In the genomic region with DNA sequence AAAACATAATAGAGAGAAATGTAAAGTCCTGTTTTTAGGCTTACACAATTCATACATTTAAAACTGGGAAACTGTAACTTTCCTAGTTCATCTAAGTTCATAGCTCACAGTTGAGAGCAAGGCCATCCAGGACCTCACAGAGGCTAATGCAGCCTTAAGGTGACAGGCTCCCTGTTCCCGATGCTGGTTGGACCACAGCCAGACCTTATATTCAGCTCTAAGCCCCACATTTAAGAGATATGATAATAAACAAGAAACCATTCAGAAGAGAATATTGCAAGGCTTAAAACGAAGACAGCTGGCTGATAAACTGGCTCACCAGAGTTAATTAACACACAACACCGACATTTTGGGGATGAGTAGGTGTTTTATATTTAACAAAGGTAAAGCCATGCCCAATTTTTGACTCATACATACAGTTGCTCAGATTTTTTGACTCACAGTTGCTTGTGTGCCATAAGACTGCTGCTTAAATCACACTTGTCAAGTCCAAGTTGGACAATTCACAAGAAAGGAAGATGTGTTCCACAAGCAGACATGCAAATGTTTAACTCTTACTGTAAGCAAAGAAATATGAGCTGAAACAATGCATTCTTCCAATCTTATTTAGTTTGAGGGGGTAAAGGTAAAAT, we compare ENCODE assay signal across 18 cellular contexts. TPM values are rescaled to one million over a fixed set of nuclear protein-coding genes. Genes with fewer than 3 reads are reported as not detected.
DNase-seq lines count a peak whose midpoint lies in the region; ATAC-seq and TF ChIP-seq lines count a peak whose summit lies in the region.
"Had no signal": no experiment of that assay in that cellular context is flagged by ENCODE, and none has a peak within 500 bp of the region (broad histone marks: within the 10 kb centered on the region; RNA-seq: fewer than 3 reads in every experiment).

No MANE protein-coding gene starts in this region.

- H3K27ac ChIP-seq in PC-9 (peak overlapping the region; percentile 95), epithelial cell of prostate (no peak overlapping the region)
- H3K27ac ChIP-seq: SJSA1 had no signal

- H3F3A ChIP-seq in PC-9 (ENCODE audit: insufficient read depth, low read depth): peaks cover 58% of the 10 kb centered on the region

- no peaks in the 10 kb centered on the region for H3K79me2 ChIP-seq in PC-9 (ENCODE audit: low read depth)

- H3K27me3 Mint-ChIP-seq in activated naive CD4-positive, alpha-beta T cell treated with anti-CD3 and anti-CD28 coated beads, Interleukin-2, amount 50 U/mL, for 24 hours: no peaks in the 10 kb centered on the region

- H3K27me3 ChIP-seq in PC-9 (ENCODE audit: insufficient read depth, low read depth) (no peaks in the 10 kb centered on the region), H7 (ENCODE audit: control insufficient read depth, insufficient read depth, low read length) (no peaks in the 10 kb centered on the region)
- H3K27me3 ChIP-seq: SJSA1 had no signal

- no peaks in the 10 kb centered on the region for H3K36me3 ChIP-seq in PC-9 (ENCODE audit: low read depth)
- no peaks in the 10 kb centered on the region for H3K36me3 ChIP-seq in H7 (replicated peaks; ENCODE audit: control insufficient read depth, insufficient read depth, low read length)
- H3K36me3 ChIP-seq: SJSA1 had no signal

- peak overlapping the region; percentile 26 for H2AFZ ChIP-seq in PC-9

- H3K4me1 ChIP-seq in PC-9 (replicated peaks; ENCODE audit: insufficient read depth): peaks cover 64% of the 10 kb centered on the region
- H3K4me1 ChIP-seq: SJSA1 had no signal

- H3K36me3 Mint-ChIP-seq in activated naive CD4-positive, alpha-beta T cell treated with anti-CD3 and anti-CD28 coated beads, Interleukin-2, amount 50 U/mL, for 24 hours: no peaks in the 10 kb centered on the region

- TF ChIP-seq CTCF in PC-9 (conservative IDR thresholded peaks at IDR 0.05): no peak

- POLR2A ChIA-PET in PC-9 (lab: Charles Lee; ENCODE audit: unreplicated experiment): no interaction called here

- peak overlapping the region; percentile 5 for H3K4me3 Mint-ChIP-seq in activated naive CD4-positive, alpha-beta T cell treated with anti-CD3 and anti-CD28 coated beads, Interleukin-2, amount 50 U/mL, for 24 hours

- H3K4me3 ChIP-seq in PC-9: no peak overlapping the region
- no peak overlapping the region for H3K4me3 ChIP-seq in H7 (ENCODE audit: insufficient read depth, low read depth, low read length)
- H3K4me3 ChIP-seq: SJSA1 had no signal

- H3K9me2 ChIP-seq in PC-9 (ENCODE audit: insufficient read depth): no peaks in the 10 kb centered on the region

- intact Hi-C loops in PC-9 (cut with micrococcal nuclease; ENCODE audit: unreplicated experiment): loop anchor here (10.0 kb wide), 1 partner anchor 278 kb away; a partner anchor contains a TSS

- no peak for DNase-seq in activated naive CD4-positive, alpha-beta T cell treated with anti-CD3 and anti-CD28 coated beads, Interleukin-2, amount 50 U/mL, for 16 hours
- DNase-seq in PC-9: peak in 1 of 2 experiments; percentile 83
- DNase-seq in epithelial cell of prostate (ENCODE audit: low read depth, low spot score): peak; percentile 20
- no peak for DNase-seq in H7
- no peak for DNase-seq in stimulated activated CD4-positive, alpha-beta T cell treated with anti-CD3 and anti-CD28 coated beads, Interleukin-1b, Interleukin-23, amount 100 ng/mL, for 48 hours
- DNase-seq: activated CD4-positive, CD25-positive, alpha-beta regulatory T cell; activated effector memory CD4-positive, alpha-beta T cell treated with Interleukin-2 at 50 U/mL for 16 hours; amygdala; central memory CD4-positive, alpha-beta T cell; left cardiac atrium; NCI-H1105; NCI-H524 treated with DMSO at 0.1 percent for 48 hours; T-helper 9 cell had no signal

- BruUV-seq in PC-9 (replicated peaks; lab: Mats Ljungman, UMichigan): no TSS peak

- ATAC-seq in HG03039 (IDR thresholded peaks at IDR 0.05; ENCODE audit: unreplicated experiment): no peak
- ATAC-seq: left cardiac atrium had no signal

- H3K9me3 ChIP-seq in PC-9 (ENCODE audit: insufficient read depth, low read depth): no peaks in the 10 kb centered on the region
- H3K9me3 ChIP-seq: SJSA1 had no signal

- H3K27ac Mint-ChIP-seq in activated naive CD4-positive, alpha-beta T cell treated with anti-CD3 and anti-CD28 coated beads, Interleukin-2, amount 50 U/mL, for 24 hours: peak overlapping the region; percentile 59

- peaks cover 46% of the 10 kb centered on the region for H3K4me1 Mint-ChIP-seq in activated naive CD4-positive, alpha-beta T cell treated with anti-CD3 and anti-CD28 coated beads, Interleukin-2, amount 50 U/mL, for 24 hours

- H3K4me2 ChIP-seq in PC-9: peak overlapping the region; percentile 66

- H4K20me1 ChIP-seq in PC-9 (ENCODE audit: insufficient read depth): no peaks in the 10 kb centered on the region

- H3K9me3 Mint-ChIP-seq in activated naive CD4-positive, alpha-beta T cell treated with anti-CD3 and anti-CD28 coated beads, Interleukin-2, amount 50 U/mL, for 24 hours: no peaks in the 10 kb centered on the region

- CTCF ChIA-PET in PC-9 (lab: Charles Lee): no interaction called here

RNA-seq across cellular contexts. Expression of a gene that starts 41.1 kb away (rescaled TPM):
- not detected in 2 replicates for total RNA-seq in PC-9 (2021)
- not detected in 2 replicates for total RNA-seq in H7 (2014; rRNA removed; shearing (Covaris generic))
- total RNA-seq: left cardiac atrium, LHCN-M2, SJSA1, subcutaneous adipose tissue had no signal

RNA-seq across cellular contexts. Expression of a gene that starts 41.3 kb away (rescaled TPM):
- total RNA-seq in PC-9 (2021): 4.8 and 9.1 TPM in 2 replicates
- 0.42 and 0.59 TPM in 2 replicates for total RNA-seq in H7 (2014; rRNA removed; shearing (Covaris generic))
- total RNA-seq: left cardiac atrium, subcutaneous adipose tissue had no signal

RNA-seq across cellular contexts. Expression of a gene that starts 55.5 kb away (rescaled TPM):
- 0.70 and 1.0 TPM in 2 replicates for total RNA-seq in PC-9 (2021)
- total RNA-seq in H7 (2014; rRNA removed; shearing (Covaris generic)): 0.33 and 2.3 TPM in 2 replicates
- total RNA-seq: left cardiac atrium, LHCN-M2, SJSA1, subcutaneous adipose tissue had no signal
